ENCODE assay signal across 8 cellular contexts in the genomic region with DNA sequence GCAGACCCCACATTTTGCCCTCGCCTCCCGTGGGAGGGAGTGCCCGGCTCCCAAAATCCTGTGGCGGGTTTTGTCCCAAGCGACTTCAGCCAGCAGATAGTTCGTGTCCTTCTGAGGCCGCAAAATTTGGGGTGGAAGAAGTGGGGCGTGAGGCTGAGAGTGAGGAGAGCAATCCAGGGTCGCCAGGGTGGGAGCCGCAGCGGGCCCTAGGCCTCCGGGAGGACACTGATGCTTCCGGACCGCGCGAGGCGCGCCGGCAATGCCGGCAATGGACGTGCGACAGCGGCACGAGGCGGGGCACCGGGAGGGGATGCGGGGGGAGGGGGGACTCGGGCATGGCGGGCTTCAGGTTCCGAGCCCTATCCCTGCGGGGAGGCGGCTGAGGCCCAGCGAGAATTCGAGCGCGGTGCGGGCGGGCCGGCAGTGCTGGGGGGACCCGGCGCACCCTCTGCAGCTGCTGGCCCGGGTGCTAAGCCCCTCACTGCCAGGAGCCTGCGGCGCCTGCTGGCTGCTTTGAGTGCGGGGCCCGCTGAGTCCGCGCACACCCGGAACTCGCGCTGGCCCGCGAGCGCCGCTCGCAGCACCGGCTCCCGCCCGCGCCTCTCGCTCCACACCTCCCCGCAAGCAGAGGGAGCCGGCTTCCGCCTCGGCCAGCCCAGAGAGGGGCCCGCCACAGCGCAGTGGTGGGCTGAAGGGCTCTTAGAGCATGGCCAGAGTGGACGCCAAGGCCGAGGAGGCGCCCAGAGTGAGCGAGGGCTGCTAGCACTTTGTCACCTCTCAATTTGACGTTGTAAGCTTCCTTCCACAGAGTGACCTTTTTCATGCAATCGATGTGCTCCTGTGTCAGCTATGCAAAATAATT.
DNase-seq lines count a peak whose midpoint lies in the region; ATAC-seq and TF ChIP-seq lines count a peak whose summit lies in the region.

No MANE protein-coding gene starts in this region.

- intact Hi-C loops in CD4-positive, alpha-beta memory T cell (cut with micrococcal nuclease): loop anchor here (1.0 to 5.0 kb wide), 5 partner anchors 14 to 827 kb away; partner anchors contain the start of gene SOD2
- intact Hi-C loops in activated T-helper 2 cell treated with anti-CD3 and anti-CD28 coated beads, Interferon-gamma antibody, Interleukin-2, Interleukin-4, amounts not matched to agents 10 μg/mL and 5 μg/mL and 100 μg/mL, durations not matched to agents 14 hours and 24 hours and 36 hours (cut with micrococcal nuclease): loop anchor here (1.0 to 5.0 kb wide), 3 partner anchors 14 to 472 kb away; partner anchors contain the start of gene MAP3K4

- H3K9me3 Mint-ChIP-seq in CD4-positive, alpha-beta memory T cell: peaks cover 0 to 3% (median 0%) of the 10 kb centered on the region in 8 donors
- H3K9me3 Mint-ChIP-seq in activated T-helper 2 cell treated with anti-CD3 and anti-CD28 coated beads, Interferon-gamma antibody, Interleukin-2, Interleukin-4, amounts not matched to agents 10 μg/mL and 5 μg/mL and 100 μg/mL, durations not matched to agents 14 hours and 24 hours and 36 hours: no peaks in the 10 kb centered on the region
- no peaks in the 10 kb centered on the region for H3K9me3 Mint-ChIP-seq in natural killer cell treated with Interleukin-12 subunit alpha and Interleukin-12 subunit beta and Interleukin-15 and Interleukin-18, amount 100 ng/mL, for 72 hours

- H3K27me3 Mint-ChIP-seq in CD4-positive, alpha-beta memory T cell: no peaks in the 10 kb centered on the region
- H3K27me3 Mint-ChIP-seq in activated T-helper 2 cell treated with anti-CD3 and anti-CD28 coated beads, Interferon-gamma antibody, Interleukin-2, Interleukin-4, amounts not matched to agents 10 μg/mL and 5 μg/mL and 100 μg/mL, durations not matched to agents 14 hours and 24 hours and 36 hours (ENCODE audit: low read depth): peaks cover 48% of the 10 kb centered on the region
- H3K27me3 Mint-ChIP-seq in natural killer cell treated with Interleukin-12 subunit alpha and Interleukin-12 subunit beta and Interleukin-15 and Interleukin-18, amount 100 ng/mL, for 72 hours: no peaks in the 10 kb centered on the region

- H3K27me3 ChIP-seq in CD4-positive, alpha-beta memory T cell (ENCODE audit: insufficient read depth, low read length): no peaks in the 10 kb centered on the region
- no peaks in the 10 kb centered on the region for H3K27me3 ChIP-seq in Peyer's patch

- peak overlapping the region; percentile 88 to 99 (median 96) for H3K4me3 Mint-ChIP-seq in CD4-positive, alpha-beta memory T cell
- peak overlapping the region; percentile 90 for H3K4me3 Mint-ChIP-seq in activated T-helper 2 cell treated with anti-CD3 and anti-CD28 coated beads, Interferon-gamma antibody, Interleukin-2, Interleukin-4, amounts not matched to agents 10 μg/mL and 5 μg/mL and 100 μg/mL, durations not matched to agents 14 hours and 24 hours and 36 hours (ENCODE audit: low read depth)
- H3K4me3 Mint-ChIP-seq in natural killer cell treated with Interleukin-12 subunit alpha and Interleukin-12 subunit beta and Interleukin-15 and Interleukin-18, amount 100 ng/mL, for 72 hours: peak overlapping the region; percentile 91

- H3K27ac ChIP-seq in CD4-positive, alpha-beta memory T cell (ENCODE audit: low read depth, low read length): peak overlapping the region; percentile 65
- peak overlapping the region; percentile 75 to 81 (median 77) for H3K27ac ChIP-seq in Peyer's patch

- no peaks in the 10 kb centered on the region for H3K9me3 ChIP-seq in CD4-positive, alpha-beta memory T cell (ENCODE audit: control insufficient read depth in 1 of 2, low read length in 2 of 2)
- H3K9me3 ChIP-seq in Peyer's patch: no peaks in the 10 kb centered on the region

- H3K4me1 Mint-ChIP-seq in CD4-positive, alpha-beta memory T cell: peaks cover 35 to 56% (median 48%) of the 10 kb centered on the region in 4 donors
- peaks cover 18% of the 10 kb centered on the region for H3K4me1 Mint-ChIP-seq in activated T-helper 2 cell treated with anti-CD3 and anti-CD28 coated beads, Interferon-gamma antibody, Interleukin-2, Interleukin-4, amounts not matched to agents 10 μg/mL and 5 μg/mL and 100 μg/mL, durations not matched to agents 14 hours and 24 hours and 36 hours (ENCODE audit: low read depth)
- peaks cover 39 to 47% of the 10 kb centered on the region in 2 donors for H3K4me1 Mint-ChIP-seq in natural killer cell treated with Interleukin-12 subunit alpha and Interleukin-12 subunit beta and Interleukin-15 and Interleukin-18, amount 100 ng/mL, for 72 hours (ENCODE audit: low read depth in 2 of 2)

- H3K4me3 ChIP-seq in CD4-positive, alpha-beta memory T cell (ENCODE audit: low read length in 2 of 2): peak overlapping the region; percentile 79 to 97
- peak overlapping the region; percentile 60 to 78 (median 76) for H3K4me3 ChIP-seq in Peyer's patch
- H3K4me3 ChIP-seq in fibroblast of the aortic adventitia (ENCODE audit: low read depth, low read length): peak overlapping the region; percentile 78

- no peak for TF ChIP-seq POLR2A in Peyer's patch (IDR thresholded peaks at IDR 0.05)

- CTCF ChIA-PET in CD4-positive, alpha-beta memory T cell (lab: Charles Lee; ENCODE audit: partially characterized antibody): interaction anchor here (0.6 to 14.9 kb wide), 40 partner anchors 9 to 858 kb away, joined by 3 to 226 read pairs (median 4); no protein-coding TSS in a partner anchor

- peak overlapping the region; percentile 87 to 98 (median 96) for H3K27ac Mint-ChIP-seq in CD4-positive, alpha-beta memory T cell
- H3K27ac Mint-ChIP-seq in activated T-helper 2 cell treated with anti-CD3 and anti-CD28 coated beads, Interferon-gamma antibody, Interleukin-2, Interleukin-4, amounts not matched to agents 10 μg/mL and 5 μg/mL and 100 μg/mL, durations not matched to agents 14 hours and 24 hours and 36 hours: peak overlapping the region; percentile 87
- peak overlapping the region; percentile 91 to 95 for H3K27ac Mint-ChIP-seq in natural killer cell treated with Interleukin-12 subunit alpha and Interleukin-12 subunit beta and Interleukin-15 and Interleukin-18, amount 100 ng/mL, for 72 hours

- TF ChIP-seq CTCF in Peyer's patch (IDR thresholded peaks at IDR 0.05): peak in 3 of 6 experiments; percentile 4 to 88 (median 88)
- TF ChIP-seq CTCF in fibroblast of the aortic adventitia (IDR thresholded peaks at IDR 0.05; ENCODE audit: insufficient read depth, low read length): no peak

- POLR2A ChIA-PET in CD4-positive, alpha-beta memory T cell (lab: Charles Lee; ENCODE audit: partially characterized antibody): interaction anchor here (1.3 to 2.4 kb wide), 4 partner anchors 13 to 793 kb away, joined by 4 to 14 read pairs (median 8); partner anchors contain the start of gene WTAP

- peak; percentile 73 to 81 (median 74) for DNase-seq in CD4-positive, alpha-beta memory T cell
- DNase-seq in Peyer's patch: peak; percentile 70 to 86 (median 86)
- DNase-seq in activated T-helper 2 cell treated with anti-CD3 and anti-CD28 coated beads, Interferon-gamma antibody, Interleukin-2, Interleukin-4, amounts not matched to agents 10 μg/mL and 5 μg/mL and 100 μg/mL, durations not matched to agents 14 hours and 24 hours and 36 hours (ENCODE audit: low spot score): peak; percentile 64
- peak; percentile 64 for DNase-seq in fibroblast of the aortic adventitia (ENCODE audit: low read depth)
- peak; percentile 76 for DNase-seq in natural killer cell treated with Interleukin-12 subunit alpha and Interleukin-12 subunit beta and Interleukin-15 and Interleukin-18, amount 100 ng/mL, for 72 hours (ENCODE audit: low spot score)
- DNase-seq in stimulated activated naive CD4-positive, alpha-beta T cell treated with Interleukin-2 at 50 U/mL for 16 hours (lab: John Stamatoyannopoulos, UW): peak; percentile 72

- peaks cover 3% of the 10 kb centered on the region in 2 donors for H3K36me3 Mint-ChIP-seq in CD4-positive, alpha-beta memory T cell
- peaks cover 3% of the 10 kb centered on the region for H3K36me3 Mint-ChIP-seq in activated T-helper 2 cell treated with anti-CD3 and anti-CD28 coated beads, Interferon-gamma antibody, Interleukin-2, Interleukin-4, amounts not matched to agents 10 μg/mL and 5 μg/mL and 100 μg/mL, durations not matched to agents 14 hours and 24 hours and 36 hours (ENCODE audit: low read depth)
- peaks cover 17% of the 10 kb centered on the region for H3K36me3 Mint-ChIP-seq in natural killer cell treated with Interleukin-12 subunit alpha and Interleukin-12 subunit beta and Interleukin-15 and Interleukin-18, amount 100 ng/mL, for 72 hours

- no peaks in the 10 kb centered on the region for H3K36me3 ChIP-seq in CD4-positive, alpha-beta memory T cell (ENCODE audit: insufficient read depth, low read length)
- H3K36me3 ChIP-seq in Peyer's patch: no peaks in the 10 kb centered on the region

- H3K4me1 ChIP-seq in CD4-positive, alpha-beta memory T cell (ENCODE audit: insufficient read depth, low read length): peaks cover 27% of the 10 kb centered on the region
- peaks cover 0 to 4% (median 0%) of the 10 kb centered on the region in 4 donors for H3K4me1 ChIP-seq in Peyer's patch

- ATAC-seq in GM19397 (IDR thresholded peaks at IDR 0.05; ENCODE audit: unreplicated experiment) (peak; percentile 84), HG03469 (IDR thresholded peaks at IDR 0.05; ENCODE audit: unreplicated experiment) (peak; percentile 54)
- peak; percentile 90 for ATAC-seq in natural killer cell treated with Interleukin-12 subunit alpha and Interleukin-12 subunit beta and Interleukin-15 and Interleukin-18, amount 100 ng/mL, for 72 hours

Comparison
In these comparisons a context has a peak if more than half of its experiments do, and no peak if none do; other contexts are left out.
1. Peak in every context shown above with its lines: DNase-seq, ATAC-seq, H3K4me3 ChIP-seq and H3K27ac ChIP-seq.